Comparison of ENCODE assay signal across 1 cellular context in genomic region chr1:236489710-236490377, GRCh38.
TF ChIP-seq lines count a peak whose summit lies in the region.

No MANE protein-coding gene starts in this region.

TF ChIP-seq in HepG2, 621 proteins besides CTCF, POLR2A, EP300 and RAD21 (continued from another document):
- TF ChIP-seq IKZF5 (CRISPR knock-in tag; IDR thresholded peaks at IDR 0.05) (0 out of 2 replicates have a peak, but pooled peaks have one; percentile 10), ZNF446 (CRISPR knock-in tag; IDR thresholded peaks at IDR 0.05) (no peak), FOXK1 (CRISPR knock-in tag; IDR thresholded peaks at IDR 0.05; ENCODE audit: borderline replicate concordance, low read depth) (no peak), ADNP (CRISPR knock-in tag; IDR thresholded peaks at IDR 0.05) (no peak), TBX3 (IDR thresholded peaks at IDR 0.05; ENCODE audit: borderline replicate concordance) (no peak), ZBTB8A (CRISPR knock-in tag; IDR thresholded peaks at IDR 0.05; ENCODE audit: borderline replicate concordance, low read depth) (no peak), MXD4 (CRISPR knock-in tag; IDR thresholded peaks at IDR 0.05) (0 out of 2 replicates have a peak, but pooled peaks have one; percentile 10), SMC3 (IDR thresholded peaks at IDR 0.05; ENCODE audit: low read length) (peak; percentile 61; the same call in 1 of the 2 replicates), CREB3 (CRISPR knock-in tag; IDR thresholded peaks at IDR 0.05) (no peak), ZNF550 (CRISPR knock-in tag; IDR thresholded peaks at IDR 0.05; ENCODE audit: borderline replicate concordance) (no peak), ZNF558 (CRISPR knock-in tag; IDR thresholded peaks at IDR 0.05; ENCODE audit: borderline replicate concordance) (0 out of 2 replicates have a peak, but pooled peaks have one; percentile 35)
